1 cellular context compared by ENCODE assay signal in genomic region chr1:151032164-151032563, GRCh38.
TF ChIP-seq lines count a peak whose summit lies in the region.

No MANE protein-coding gene starts in this region.

TF ChIP-seq in K562, 482 proteins besides CTCF, POLR2A, EP300 and RAD21:
- TF ChIP-seq ZSCAN32 (CRISPR knock-in tag; IDR thresholded peaks at IDR 0.05) (no peak), ZNF121 (CRISPR knock-in tag; conservative IDR thresholded peaks at IDR 0.05) (peak; percentile 65; the same call in 1 of the 2 replicates)
TF ChIP-seq in K562: peak in this region for 1.
